In genomic region chr3:72606005-72606800, GRCh38 we compare ENCODE assay signal across 27 cellular contexts.
DNase-seq lines count a peak whose midpoint lies in the region; ATAC-seq and TF ChIP-seq lines count a peak whose summit lies in the region.
"Had no signal": no experiment of that assay in that cellular context is flagged by ENCODE, and none has a peak within 500 bp of the region (broad histone marks: within the 10 kb centered on the region; RNA-seq: fewer than 3 reads in every experiment).

No MANE protein-coding gene starts in this region.

- no peaks in the 10 kb centered on the region for H3K36me3 Mint-ChIP-seq in stimulated activated memory B cell treated with anti-CD40 and anti-IgM and Interleukin-4, amounts not matched to agents 10 μg/mL and 1 μg/mL and 100 μg/mL, for 72 hours
- H3K36me3 Mint-ChIP-seq: activated CD4-positive, alpha-beta memory T cell treated with anti-CD3 and anti-CD28 coated beads for 36 hours; activated naive CD4-positive, alpha-beta T cell treated with anti-CD3 and anti-CD28 coated beads, Interleukin-2, amount 50 U/mL, for 72 hours; natural killer cell treated with Interleukin-12 subunit alpha and Interleukin-12 subunit beta and Interleukin-15 and Interleukin-18, amount 100 ng/mL, for 72 hours; type B pancreatic cell had no signal

- no peak overlapping the region for H3K4me3 ChIP-seq in PC-3 (ENCODE audit: low read length)
- H3K4me3 ChIP-seq in right lobe of liver: no peak overlapping the region
- H3K4me3 ChIP-seq: GM12878, HAP-1, lower lobe of right lung, right atrium auricular region, SK-N-MC had no signal

- H3K27me3 Mint-ChIP-seq in stimulated activated memory B cell treated with anti-CD40 and anti-IgM and Interleukin-4, amounts not matched to agents 10 μg/mL and 1 μg/mL and 100 μg/mL, for 72 hours: peaks cover 44% of the 10 kb centered on the region
- H3K27me3 Mint-ChIP-seq: activated CD4-positive, alpha-beta memory T cell treated with anti-CD3 and anti-CD28 coated beads for 36 hours; type B pancreatic cell had no signal

- H3K79me2 ChIP-seq in PC-3 (ENCODE audit: low read length): no peaks in the 10 kb centered on the region

- H4K20me1 ChIP-seq in PC-3 (ENCODE audit: low read length): no peaks in the 10 kb centered on the region

- ATAC-seq in PC-3 (no peak), right lobe of liver (peak; percentile 66 to 81 (median 74)), HG03432 (IDR thresholded peaks at IDR 0.05; ENCODE audit: unreplicated experiment) (no peak)
- ATAC-seq in stimulated activated memory B cell treated with anti-CD40 and anti-IgM and Interleukin-4, amounts not matched to agents 10 μg/mL and 1 μg/mL and 100 μg/mL, for 72 hours: no peak
- ATAC-seq: activated naive CD4-positive, alpha-beta T cell treated with anti-CD3 and anti-CD28 coated beads, Interleukin-2, amount 50 U/mL, for 72 hours; activated T-helper 17 cell treated with anti-CD3 and anti-CD28 coated beads, Interleukin-2, amount 50 U/mL, for 72 hours; GM12878; lower lobe of right lung; natural killer cell treated with Interleukin-12 subunit alpha and Interleukin-12 subunit beta and Interleukin-15 and Interleukin-18, amount 100 ng/mL, for 72 hours had no signal

- TF ChIP-seq POLR2A in right lobe of liver (IDR thresholded peaks at IDR 0.05): no peak

- no peaks in the 10 kb centered on the region for H3K4me1 Mint-ChIP-seq in stimulated activated memory B cell treated with anti-CD40 and anti-IgM and Interleukin-4, amounts not matched to agents 10 μg/mL and 1 μg/mL and 100 μg/mL, for 72 hours
- H3K4me1 Mint-ChIP-seq: activated T-helper 17 cell treated with anti-CD3 and anti-CD28 coated beads, Interleukin-2, amount 50 U/mL, for 72 hours had no signal

- BruUV-seq in PC-3 (replicated peaks; lab: Mats Ljungman, UMichigan): no TSS peak

- no peak for TF ChIP-seq CTCF in PC-3 (conservative IDR thresholded peaks at IDR 0.05; ENCODE audit: low read depth, low read length)
- TF ChIP-seq CTCF in right lobe of liver (IDR thresholded peaks at IDR 0.05): no peak

- H3K27ac Mint-ChIP-seq in stimulated activated memory B cell treated with anti-CD40 and anti-IgM and Interleukin-4, amounts not matched to agents 10 μg/mL and 1 μg/mL and 100 μg/mL, for 72 hours: no peak overlapping the region
- H3K27ac Mint-ChIP-seq: activated CD4-positive, alpha-beta memory T cell treated with anti-CD3 and anti-CD28 coated beads for 36 hours; activated naive CD4-positive, alpha-beta T cell treated with anti-CD3 and anti-CD28 coated beads, Interleukin-2, amount 50 U/mL, for 72 hours; activated T-helper 17 cell treated with anti-CD3 and anti-CD28 coated beads, Interleukin-2, amount 50 U/mL, for 72 hours; natural killer cell treated with Interleukin-12 subunit alpha and Interleukin-12 subunit beta and Interleukin-15 and Interleukin-18, amount 100 ng/mL, for 72 hours; T-helper 1 cell treated with Interleukin-12 subunit alpha and Interleukin-12 subunit beta and Interleukin-4 antibody, amounts not matched to agents 30 μg/mL and 1 μg/mL, for 36 hours; type B pancreatic cell had no signal

- H3K4me1 ChIP-seq in PC-3 (ENCODE audit: insufficient read depth, low read length) (no peaks in the 10 kb centered on the region), right lobe of liver (no peaks in the 10 kb centered on the region)
- H3K4me1 ChIP-seq: HAP-1, lower lobe of right lung, right atrium auricular region had no signal

- H2AFZ ChIP-seq in PC-3 (ENCODE audit: low read length): no peak overlapping the region

- H3K36me3 ChIP-seq in PC-3 (ENCODE audit: low read depth, low read length) (no peaks in the 10 kb centered on the region), right lobe of liver (no peaks in the 10 kb centered on the region)
- H3K36me3 ChIP-seq: HAP-1, lower lobe of right lung, right atrium auricular region had no signal

- H3K9me3 Mint-ChIP-seq in stimulated activated memory B cell treated with anti-CD40 and anti-IgM and Interleukin-4, amounts not matched to agents 10 μg/mL and 1 μg/mL and 100 μg/mL, for 72 hours: no peaks in the 10 kb centered on the region
- H3K9me3 Mint-ChIP-seq: activated CD4-positive, alpha-beta memory T cell treated with anti-CD3 and anti-CD28 coated beads for 36 hours; activated T-helper 17 cell treated with anti-CD3 and anti-CD28 coated beads, Interleukin-2, amount 50 U/mL, for 72 hours; natural killer cell treated with Interleukin-12 subunit alpha and Interleukin-12 subunit beta and Interleukin-15 and Interleukin-18, amount 100 ng/mL, for 72 hours; T-helper 1 cell treated with Interleukin-12 subunit alpha and Interleukin-12 subunit beta and Interleukin-4 antibody, amounts not matched to agents 30 μg/mL and 1 μg/mL, for 36 hours; type B pancreatic cell had no signal

- CTCF ChIA-PET in PC-3 (lab: Charles Lee): no interaction called here

- POLR2A ChIA-PET in PC-3 (lab: Charles Lee; ENCODE audit: unreplicated experiment): interaction anchor here (0.5 kb wide), 1 partner anchor 179 kb away, joined by 6 read pairs; no protein-coding TSS in a partner anchor

- intact Hi-C loops in PC-3 (cut with micrococcal nuclease): no loop called here
- intact Hi-C loops in right lobe of liver (cut with DNase I): no loop called here

- H3K27me3 ChIP-seq in PC-3 (ENCODE audit: low read length) (no peaks in the 10 kb centered on the region), right lobe of liver (no peaks in the 10 kb centered on the region)
- H3K27me3 ChIP-seq: right atrium auricular region had no signal

- no peak overlapping the region for H3K27ac ChIP-seq in PC-3 (ENCODE audit: low read length)
- no peak overlapping the region for H3K27ac ChIP-seq in right lobe of liver
- H3K27ac ChIP-seq: epithelial cell of prostate, lower lobe of right lung, right atrium auricular region, SK-N-MC had no signal

- H3K9me2 ChIP-seq in PC-3 (replicated peaks; ENCODE audit: low read length): 0 out of 2 replicates have a peak, but pooled peaks cover 3% of the 10 kb centered on the region

- WGBS in right lobe of liver (ENCODE audit: insufficient coverage, low coverage, low lambda C conversion rate, missing lambda C conversion rate): no CpG with 5 or more reads among the region's 6 CpGs

- no peaks in the 10 kb centered on the region for H3K9me3 ChIP-seq in PC-3 (ENCODE audit: low read length)
- H3K9me3 ChIP-seq in right lobe of liver: no peaks in the 10 kb centered on the region
- H3K9me3 ChIP-seq: HAP-1, lower lobe of right lung, right atrium auricular region had no signal

- no peak overlapping the region for H3K4me3 Mint-ChIP-seq in stimulated activated memory B cell treated with anti-CD40 and anti-IgM and Interleukin-4, amounts not matched to agents 10 μg/mL and 1 μg/mL and 100 μg/mL, for 72 hours
- H3K4me3 Mint-ChIP-seq: activated CD4-positive, alpha-beta memory T cell treated with anti-CD3 and anti-CD28 coated beads for 36 hours; activated T-helper 17 cell treated with anti-CD3 and anti-CD28 coated beads, Interleukin-2, amount 50 U/mL, for 72 hours; natural killer cell treated with Interleukin-12 subunit alpha and Interleukin-12 subunit beta and Interleukin-15 and Interleukin-18, amount 100 ng/mL, for 72 hours; T-helper 1 cell treated with Interleukin-12 subunit alpha and Interleukin-12 subunit beta and Interleukin-4 antibody, amounts not matched to agents 30 μg/mL and 1 μg/mL, for 36 hours; type B pancreatic cell had no signal

- H3F3A ChIP-seq in PC-3 (ENCODE audit: low read length, unreplicated experiment): no peaks in the 10 kb centered on the region

- DNase-seq in NCI-H2029 (lab: John Stamatoyannopoulos, UW) (peak; percentile 37), NCI-H2029 treated with DMSO at 0.1 percent for 48 hours (lab: John Stamatoyannopoulos, UW) (no peak), HuH-7 (ENCODE audit: low spot score) (peak; percentile 20), PC-3 (peak; percentile 30), right lobe of liver (peak in 2 of 3 donors; percentile 54 to 74), NCI-H2227 (lab: John Stamatoyannopoulos, UW; ENCODE audit: unreplicated experiment) (no peak)
- DNase-seq: activated CD4-positive, alpha-beta memory T cell treated with anti-CD3 and anti-CD28 coated beads for 36 hours; activated CD4-positive, CD25-positive, alpha-beta regulatory T cell treated with anti-CD3 and anti-CD28 coated beads, Interleukin-2, amount 50 U/mL, for 72 hours; activated CD8-positive, alpha-beta memory T cell treated with anti-CD3 and anti-CD28 coated beads, Interleukin-2, amount 50 U/mL, for 4 hours; effector CD8-positive, alpha-beta T cell; glutamatergic neuron; lower lobe of right lung; NCI-H2081 treated with DMSO at 0.1 percent for 48 hours; NCI-H524; RPMI8226 had no signal

- H3K9ac ChIP-seq in PC-3 (ENCODE audit: low read length): no peak overlapping the region

- no peak overlapping the region for H3K4me2 ChIP-seq in PC-3 (ENCODE audit: low read length)

Comparison
In these comparisons a context has a peak if more than half of its experiments do, and no peak if none do; other contexts are left out.
1. DNase-seq: peak in NCI-H2029 (single experiment), HuH-7 (single experiment), PC-3 (single experiment) and right lobe of liver (2 of 3); none in NCI-H2029 treated with DMSO at 0.1 percent for 48 hours (single experiment) and NCI-H2227 (single experiment).
2. ATAC-seq: peak in right lobe of liver (4 of 4); none in PC-3 (single experiment), HG03432 (single experiment) and stimulated activated memory B cell treated with anti-CD40 and anti-IgM and Interleukin-4, amounts not matched to agents 10 μg/mL and 1 μg/mL and 100 μg/mL, for 72 hours (single experiment).